In the genomic region with DNA sequence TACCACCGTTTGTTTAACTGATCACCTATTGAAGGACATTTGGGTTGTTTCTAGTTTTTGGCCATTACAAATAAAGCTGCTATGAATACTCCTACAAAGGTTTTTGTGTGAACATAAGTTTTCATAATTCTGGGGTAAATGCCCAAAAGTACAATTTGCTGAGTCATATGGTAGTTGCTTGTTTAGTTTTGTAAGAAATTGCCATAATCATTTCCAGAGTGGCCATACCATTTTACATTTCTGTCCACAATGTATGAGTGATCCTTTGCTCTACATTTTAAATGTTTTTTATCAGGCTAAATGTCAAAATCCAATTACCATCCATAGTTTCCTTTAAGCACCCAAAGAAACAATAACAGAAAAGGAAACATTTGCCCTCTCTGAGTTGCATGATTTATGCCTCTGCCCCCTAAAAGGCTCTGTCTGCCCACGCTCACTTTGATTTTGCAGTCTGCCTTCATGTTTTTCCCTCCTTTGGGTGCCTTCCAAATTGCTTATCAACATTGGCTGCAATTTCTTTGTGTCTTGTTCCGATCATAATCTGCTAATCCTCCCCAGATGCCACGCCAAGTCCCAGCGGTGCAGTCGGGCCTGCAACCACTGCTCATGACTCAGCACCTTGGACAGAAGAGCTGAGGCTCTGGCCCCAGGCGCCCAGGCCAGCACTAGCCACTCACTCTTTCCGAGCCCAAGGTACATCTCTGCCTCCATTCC, we compare ENCODE assay signal across 10 cellular contexts.
DNase-seq lines count a peak whose midpoint lies in the region; ATAC-seq and TF ChIP-seq lines count a peak whose summit lies in the region.
"Had no signal": no experiment of that assay in that cellular context is flagged by ENCODE, and none has a peak within 500 bp of the region (broad histone marks: within the 10 kb centered on the region; RNA-seq: fewer than 3 reads in every experiment).

No MANE protein-coding gene starts in this region.

- no peaks in the 10 kb centered on the region; the same call in 1 of the 2 replicates for H3K9me3 ChIP-seq in BE2C
- H3K9me3 ChIP-seq: Peyer's patch had no signal

- ATAC-seq in esophagus mucosa (peak; percentile 78), omental fat pad (ENCODE audit: low FRiP score) (peak; percentile 61), GM18873 (IDR thresholded peaks at IDR 0.05; ENCODE audit: low FRiP score, unreplicated experiment) (no peak), HG03175 (IDR thresholded peaks at IDR 0.05; ENCODE audit: unreplicated experiment) (no peak), HG02852 (IDR thresholded peaks at IDR 0.05; ENCODE audit: unreplicated experiment) (no peak)

- peaks cover 33% of the 10 kb centered on the region for H3K4me1 ChIP-seq in BE2C
- H3K4me1 ChIP-seq: Peyer's patch had no signal

- H3K4me3 ChIP-seq in BE2C (ENCODE audit: low read depth, low read length): no peak overlapping the region
- H3K4me3 ChIP-seq: Peyer's patch had no signal

- TF ChIP-seq CTCF in BE2C (IDR thresholded peaks at IDR 0.05; ENCODE audit: low read depth, low read length) (no peak), omental fat pad (IDR thresholded peaks at IDR 0.05) (no peak)

- no peaks in the 10 kb centered on the region for H3K36me3 ChIP-seq in BE2C
- H3K36me3 ChIP-seq: Peyer's patch had no signal

- no peaks in the 10 kb centered on the region for H3K27me3 ChIP-seq in BE2C
- H3K27me3 ChIP-seq: Peyer's patch had no signal

- DNase-seq in BE2C (peak; percentile 95), NCI-H82 treated with DMSO at 0.1 percent for 48 hours (lab: John Stamatoyannopoulos, UW; ENCODE audit: unreplicated experiment) (peak; percentile 4), omental fat pad (ENCODE audit: low spot score) (no peak), midbrain (lab: John Stamatoyannopoulos, UW) (no peak)
- DNase-seq: nephron progenitor cell had no signal

Comparison
In these comparisons a context has a peak if more than half of its experiments do, and no peak if none do; other contexts are left out.
1. DNase-seq: peak in BE2C (single experiment) and NCI-H82 treated with DMSO at 0.1 percent for 48 hours (single experiment); none in omental fat pad (single experiment) and midbrain (single experiment).
2. ATAC-seq: peak in esophagus mucosa (single experiment) and omental fat pad (single experiment); none in GM18873 (single experiment), HG03175 (single experiment) and HG02852 (single experiment).